ENCODE assay signal across 11 cellular contexts in the genomic region with DNA sequence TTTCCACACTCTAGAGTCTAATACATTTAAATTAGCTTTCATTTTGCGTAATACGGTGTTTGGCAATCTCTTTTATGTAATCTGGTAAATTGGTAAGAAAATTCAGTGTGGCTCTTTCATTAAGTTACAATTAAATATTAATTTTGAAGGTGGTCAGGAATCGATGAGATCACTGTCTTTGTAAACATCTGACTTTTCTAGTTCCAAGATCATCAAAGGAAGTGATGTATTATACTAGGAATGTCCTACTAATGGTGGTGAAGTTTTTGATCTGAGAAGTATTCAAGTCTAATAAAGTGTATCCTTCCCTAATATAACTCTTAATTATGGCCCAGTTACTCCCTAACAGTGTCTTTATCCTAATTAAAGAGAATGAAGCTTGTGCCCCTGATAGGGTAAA. TPM values are rescaled to one million over a fixed set of nuclear protein-coding genes. Genes with fewer than 3 reads are reported as not detected.
A peak's percentile ranks its signal among the peaks of the same experiment; 100 is the strongest.
DNase-seq lines count a peak whose midpoint lies in the region; ATAC-seq, FAIRE-seq and TF ChIP-seq lines count a peak whose summit lies in the region.
"Had no signal": no experiment of that assay in that cellular context is flagged by ENCODE, and none has a peak within 500 bp of the region (broad histone marks: within the 10 kb centered on the region; RNA-seq: fewer than 3 reads in every experiment).

No MANE protein-coding gene starts in this region.

- no peak for ATAC-seq in CD4-positive, CD25-positive, alpha-beta regulatory T cell (ENCODE audit: low read depth in 2 of 2)
- ATAC-seq in HG03565 (IDR thresholded peaks at IDR 0.05; ENCODE audit: unreplicated experiment): no peak
- ATAC-seq: mucosa of descending colon had no signal

- dilution Hi-C loops in endothelial cell of umbilical vein (cut with MboI; ENCODE audit: extremely low pct_ligation_motif_present, low sequenced_read_pairs): no loop called here

- H3K4me1 Mint-ChIP-seq in CD4-positive, CD25-positive, alpha-beta regulatory T cell: peaks cover 8 to 61% (median 27%) of the 10 kb centered on the region in 4 donors
- peaks cover 35% of the 10 kb centered on the region for H3K4me1 Mint-ChIP-seq in neural progenitor cell

- H4K20me1 ChIP-seq in endothelial cell of umbilical vein (replicated peaks; ENCODE audit: control insufficient read depth, extremely low read depth, insufficient read depth, low read length): no peaks in the 10 kb centered on the region
- H4K20me1 ChIP-seq in neural progenitor cell (ENCODE audit: low read depth): peaks cover 16% of the 10 kb centered on the region

- H2AFZ ChIP-seq in endothelial cell of umbilical vein (ENCODE audit: low read depth, low read length) (no peak overlapping the region), neural progenitor cell (replicated peaks) (no peak overlapping the region)

- no peak for TF ChIP-seq POLR2A in endothelial cell of umbilical vein (IDR thresholded peaks at IDR 0.05; ENCODE audit: low read depth, low read length)

- H3K9me3 ChIP-seq in CD4-positive, CD25-positive, alpha-beta regulatory T cell (ENCODE audit: control insufficient read depth in 2 of 2, low read length in 2 of 2): no peaks in the 10 kb centered on the region
- H3K9me3 ChIP-seq in endothelial cell of umbilical vein (replicated peaks; ENCODE audit: control insufficient read depth, insufficient read depth, low read length) (no peaks in the 10 kb centered on the region), neural progenitor cell (ENCODE audit: low read depth) (no peaks in the 10 kb centered on the region), BE2C (no peaks in the 10 kb centered on the region)
- H3K9me3 ChIP-seq: mucosa of descending colon had no signal

- BruUV-seq in endothelial cell of umbilical vein (replicated peaks; lab: Mats Ljungman, UMichigan): no TSS peak

- H3K27ac ChIP-seq in CD4-positive, CD25-positive, alpha-beta regulatory T cell (ENCODE audit: insufficient read depth, low read length, poor library complexity, severe bottlenecking): no peak overlapping the region
- H3K27ac ChIP-seq in endothelial cell of umbilical vein (ENCODE audit: insufficient read depth, low read depth, low read length): peak overlapping the region; percentile 94
- no peak overlapping the region for H3K27ac ChIP-seq in neural progenitor cell

- no peak for TF ChIP-seq CTCF in endothelial cell of umbilical vein (IDR thresholded peaks at IDR 0.05; ENCODE audit: extremely low read depth in 1 of 2, insufficient read depth in 1 of 2, low read depth in 1 of 2, low read length in 2 of 2)
- TF ChIP-seq CTCF in neural progenitor cell (IDR thresholded peaks at IDR 0.05): no peak
- no peak for TF ChIP-seq CTCF in BE2C (IDR thresholded peaks at IDR 0.05; ENCODE audit: low read depth, low read length)

- peak overlapping the region in 3 of 4 donors; percentile 83 to 88 (median 88) for H3K4me3 Mint-ChIP-seq in CD4-positive, CD25-positive, alpha-beta regulatory T cell
- H3K4me3 Mint-ChIP-seq in neural progenitor cell: peak overlapping the region; percentile 94

- H3K36me3 Mint-ChIP-seq in CD4-positive, CD25-positive, alpha-beta regulatory T cell: no peaks in the 10 kb centered on the region
- H3K36me3 Mint-ChIP-seq in neural progenitor cell: peaks cover 13% of the 10 kb centered on the region

- intact Hi-C loops in endothelial cell of umbilical vein (cut with micrococcal nuclease): loop anchor here (1.0 to 10.0 kb wide), 4 partner anchors 19 to 733 kb away; no protein-coding TSS in a partner anchor

- peak; percentile 64 for FAIRE-seq in endothelial cell of umbilical vein (lab: Jason Lieb, UNC)

- POLR2A ChIA-PET in endothelial cell of umbilical vein (lab: Charles Lee): no interaction called here

- peak overlapping the region; percentile 98 for H3K9ac ChIP-seq in endothelial cell of umbilical vein (replicated peaks; ENCODE audit: extremely low read depth, insufficient read depth, low read length)
- H3K9ac ChIP-seq in neural progenitor cell: no peak overlapping the region

- H3K27me3 ChIP-seq in CD4-positive, CD25-positive, alpha-beta regulatory T cell (ENCODE audit: control insufficient read depth, insufficient read depth, low read length): no peaks in the 10 kb centered on the region
- H3K27me3 ChIP-seq in endothelial cell of umbilical vein (ENCODE audit: control insufficient read depth in 2 of 2, insufficient read depth in 2 of 2, low read length in 2 of 2) (no peaks in the 10 kb centered on the region), neural progenitor cell (peaks cover 4% of the 10 kb centered on the region), BE2C (no peaks in the 10 kb centered on the region)

- H3K4me2 ChIP-seq in endothelial cell of umbilical vein (ENCODE audit: insufficient read depth, low read length): peak overlapping the region; percentile 97
- peak overlapping the region; percentile 93 for H3K4me2 ChIP-seq in neural progenitor cell

- CTCF ChIA-PET in endothelial cell of umbilical vein (lab: Charles Lee): no interaction called here

- no peak for DNase-seq in CD4-positive, CD25-positive, alpha-beta regulatory T cell
- peak; percentile 35 for DNase-seq in LHCN-M2 (ENCODE audit: low read depth)
- peak; percentile 70 for DNase-seq in endothelial cell of umbilical vein (ENCODE audit: low read depth, low spot score)
- no peak for DNase-seq in neural progenitor cell (ENCODE audit: low spot score)
- DNase-seq in NOMO-1 (lab: John Stamatoyannopoulos, UW; ENCODE audit: unreplicated experiment in 2 of 2): no peak
- DNase-seq in NCI-H2107 (lab: John Stamatoyannopoulos, UW): no peak
- DNase-seq in BE2C: no peak
- DNase-seq: mucosa of descending colon had no signal

- peak overlapping the region; percentile 75 for H3K4me3 ChIP-seq in CD4-positive, CD25-positive, alpha-beta regulatory T cell (ENCODE audit: low read depth, low read length)
- H3K4me3 ChIP-seq in endothelial cell of umbilical vein (replicated peaks in 1 of 3; ENCODE audit: insufficient read depth in 1 of 3, low read depth in 1 of 3, low read length in 3 of 3): peak overlapping the region; percentile 58 to 96 (median 68)
- peak overlapping the region; percentile 97 for H3K4me3 ChIP-seq in neural progenitor cell
- no peak overlapping the region for H3K4me3 ChIP-seq in BE2C (ENCODE audit: low read depth, low read length)
- H3K4me3 ChIP-seq: mucosa of descending colon had no signal

- H3K27ac Mint-ChIP-seq in CD4-positive, CD25-positive, alpha-beta regulatory T cell: peak overlapping the region in 1 of 3 donors; percentile 71
- peak overlapping the region; percentile 98 for H3K27ac Mint-ChIP-seq in neural progenitor cell
- H3K27ac Mint-ChIP-seq: activated naive CD8-positive, alpha-beta T cell had no signal

- no peaks in the 10 kb centered on the region for H3K9me1 ChIP-seq in endothelial cell of umbilical vein (replicated peaks; ENCODE audit: control insufficient read depth, extremely low read depth, insufficient read depth, low read length)

- peaks cover 0 to 3% (median 0%) of the 10 kb centered on the region in 7 donors for H3K9me3 Mint-ChIP-seq in CD4-positive, CD25-positive, alpha-beta regulatory T cell
- peaks cover 13% of the 10 kb centered on the region for H3K9me3 Mint-ChIP-seq in neural progenitor cell

- H3K27me3 Mint-ChIP-seq in CD4-positive, CD25-positive, alpha-beta regulatory T cell: peaks cover 8% of the 10 kb centered on the region
- no peaks in the 10 kb centered on the region for H3K27me3 Mint-ChIP-seq in neural progenitor cell (ENCODE audit: insufficient read depth, low read depth)

- H3K79me2 ChIP-seq in endothelial cell of umbilical vein (ENCODE audit: control insufficient read depth, insufficient read depth, low read length) (peaks cover 76% of the 10 kb centered on the region), neural progenitor cell (ENCODE audit: low read depth) (peaks cover 64% of the 10 kb centered on the region)

- H3F3A ChIP-seq in neural progenitor cell (ENCODE audit: low read depth): peaks cover 14% of the 10 kb centered on the region

- no peaks in the 10 kb centered on the region for H3K36me3 ChIP-seq in CD4-positive, CD25-positive, alpha-beta regulatory T cell (ENCODE audit: control insufficient read depth, insufficient read depth, low read length)
- no peaks in the 10 kb centered on the region for H3K36me3 ChIP-seq in endothelial cell of umbilical vein (ENCODE audit: control insufficient read depth in 2 of 2, extremely low read depth in 1 of 2, insufficient read depth in 2 of 2, low read length in 2 of 2)
- no peaks in the 10 kb centered on the region for H3K36me3 ChIP-seq in neural progenitor cell
- no peaks in the 10 kb centered on the region for H3K36me3 ChIP-seq in BE2C

- peaks cover 12% of the 10 kb centered on the region for H3K4me1 ChIP-seq in CD4-positive, CD25-positive, alpha-beta regulatory T cell (ENCODE audit: control insufficient read depth, insufficient read depth, low read length, poor library complexity, severe bottlenecking)
- H3K4me1 ChIP-seq in endothelial cell of umbilical vein (ENCODE audit: control insufficient read depth, extremely low read depth, insufficient read depth, low read length) (peaks cover 63% of the 10 kb centered on the region), neural progenitor cell (peaks cover 40% of the 10 kb centered on the region), BE2C (no peaks in the 10 kb centered on the region)

RNA-seq across cellular contexts. Expression of gene UTS2B, which starts 1.1 kb away (rescaled TPM):
- not detected for total RNA-seq in CD4-positive, CD25-positive, alpha-beta regulatory T cell
- polyA plus RNA-seq in CD4-positive, CD25-positive, alpha-beta regulatory T cell: not detected
- 0.26 and 0.57 TPM in 2 replicates for total RNA-seq in LHCN-M2 (2014; rRNA removed)
- polyA plus RNA-seq in LHCN-M2 (2012): 0.16 TPM
- 0.81 and 1.1 TPM in 2 replicates for total RNA-seq in endothelial cell of umbilical vein
- polyA plus RNA-seq in endothelial cell of umbilical vein: 0.11 and 0.21 TPM in 2 replicates
- 0.24 and 0.31 TPM in 2 replicates for polyA plus RNA-seq in endothelial cell of umbilical vein (2011; cell fraction: cytosol; rRNA removed)
- polyA plus RNA-seq in endothelial cell of umbilical vein (2011; cell fraction: nucleus; rRNA removed): 0.29 and 0.63 TPM in 2 replicates
- polyA plus RNA-seq in endothelial cell of umbilical vein (2012): 0.26 and 0.56 TPM in 2 replicates
- polyA minus RNA-seq in endothelial cell of umbilical vein: 0.63 and 2.0 TPM in 2 replicates
- polyA minus RNA-seq in endothelial cell of umbilical vein (2011; cell fraction: cytosol; rRNA and poly(A)+ RNA removed): not detected
- polyA minus RNA-seq in endothelial cell of umbilical vein (2011; cell fraction: nucleus; rRNA and poly(A)+ RNA removed): 1.3 and 5.6 TPM in 2 replicates
- not detected in 2 replicates for total RNA-seq in neural progenitor cell (ENCODE audit: low replicate concordance)
- polyA plus RNA-seq in BE2C (2012; ENCODE audit: insufficient read depth, insufficient read length, low read depth): not detected
- total RNA-seq: temporal lobe had no signal

RNA-seq across cellular contexts. Expression of gene CCDC50, which starts 2.2 kb away (rescaled TPM):
- total RNA-seq in CD4-positive, CD25-positive, alpha-beta regulatory T cell: 10.3 TPM
- 10 to 100 TPM in 1 of 4 donors, 1 to 10 TPM in 3; 7.8 to 11.4 (median 9.0) TPM for polyA plus RNA-seq in CD4-positive, CD25-positive, alpha-beta regulatory T cell
- total RNA-seq in LHCN-M2 (2014; rRNA removed): 86.3 and 89.0 TPM in 2 replicates
- polyA plus RNA-seq in LHCN-M2 (2012): 47.1 TPM
- total RNA-seq in endothelial cell of umbilical vein: 137 and 153 TPM in 2 replicates
- 44.4 and 45.0 TPM in 2 replicates for polyA plus RNA-seq in endothelial cell of umbilical vein
- 77.2 TPM in 2 replicates for polyA plus RNA-seq in endothelial cell of umbilical vein (2011; cell fraction: cytosol; rRNA removed)
- polyA plus RNA-seq in endothelial cell of umbilical vein (2011; cell fraction: nucleus; rRNA removed): 78.6 and 112 TPM in 2 replicates
- polyA plus RNA-seq in endothelial cell of umbilical vein (2012): 88.7 and 107 TPM in 2 replicates
- 61.9 and 74.8 TPM in 2 replicates for polyA minus RNA-seq in endothelial cell of umbilical vein
- polyA minus RNA-seq in endothelial cell of umbilical vein (2011; cell fraction: cytosol; rRNA and poly(A)+ RNA removed): 44.1 TPM
- polyA minus RNA-seq in endothelial cell of umbilical vein (2011; cell fraction: nucleus; rRNA and poly(A)+ RNA removed): 175 and 252 TPM in 2 replicates
- total RNA-seq in neural progenitor cell (ENCODE audit: low replicate concordance): 51.2 and 56.7 TPM in 2 replicates
- 20.5 TPM for polyA plus RNA-seq in BE2C (2012; ENCODE audit: insufficient read depth, insufficient read length, low read depth)

Comparison
In these comparisons a context has a peak if more than half of its experiments do, and no peak if none do; other contexts are left out.
1. DNase-seq: peak in LHCN-M2 (single experiment) and endothelial cell of umbilical vein (single experiment); none in CD4-positive, CD25-positive, alpha-beta regulatory T cell (0 of 3), neural progenitor cell (single experiment), NOMO-1 (0 of 2), NCI-H2107 (single experiment) and BE2C (single experiment).